Comparison of ENCODE assay signal across 1 cellular context in the genomic region with DNA sequence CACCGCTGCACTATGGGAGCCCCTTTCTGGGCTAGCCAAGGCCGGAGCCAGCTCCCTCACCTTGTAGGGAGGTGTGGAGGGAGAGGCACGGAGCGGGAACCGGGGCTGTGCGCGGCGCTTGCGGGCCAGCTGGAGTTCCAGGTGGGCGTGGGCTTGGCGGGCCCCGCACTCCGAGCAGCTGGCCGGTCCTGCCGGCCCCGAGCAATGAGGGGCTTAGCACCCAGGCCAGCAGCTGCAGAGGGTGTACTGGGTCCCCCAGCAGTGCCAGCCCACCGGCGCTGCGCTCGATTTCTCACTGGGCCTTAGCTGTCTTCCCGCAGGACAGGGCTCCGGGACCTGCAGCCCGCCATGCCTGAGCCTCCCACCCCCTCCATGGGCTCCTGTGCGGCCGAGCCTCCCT. TPM values are rescaled to one million over a fixed set of nuclear protein-coding genes. Genes with fewer than 3 reads are reported as not detected.
"Had no signal": no experiment of that assay in that cellular context is flagged by ENCODE, and none has a peak within 500 bp of the region (broad histone marks: within the 10 kb centered on the region; RNA-seq: fewer than 3 reads in every experiment).

No MANE protein-coding gene starts in this region.

RNA-seq across cellular contexts. Expression of a gene that starts 53.3 kb away (rescaled TPM):
- total RNA-seq: naive thymus-derived CD8-positive, alpha-beta T cell had no signal
